In genomic region chr20:62726276-62726675, GRCh38 we compare ENCODE assay signal across 22 cellular contexts. TPM values are rescaled to one million over a fixed set of nuclear protein-coding genes. Genes with fewer than 3 reads are reported as not detected.
DNase-seq lines count a peak whose midpoint lies in the region; ATAC-seq and TF ChIP-seq lines count a peak whose summit lies in the region.
"Had no signal": no experiment of that assay in that cellular context is flagged by ENCODE, and none has a peak within 500 bp of the region (broad histone marks: within the 10 kb centered on the region; RNA-seq: fewer than 3 reads in every experiment).

No MANE protein-coding gene starts in this region.

- intact Hi-C loops in Right ventricle myocardium inferior (cut with DNase I), result no loop called here
- intact Hi-C loops in cardiac septum (cut with DNase I), result no loop called here
- intact Hi-C loops in lower lobe of right lung (cut with DNase I), result no loop called here
- intact Hi-C loops in transverse colon (cut with DNase I; ENCODE audit: low total_unique reads), result no loop called here

- H3K27me3 ChIP-seq in lower lobe of right lung (ENCODE audit: low read depth) (peaks cover 52% of the 10 kb centered on the region), transverse colon (peaks cover 37% of the 10 kb centered on the region)

- POLR2A ChIA-PET in RWPE1 (lab: Yijun Ruan, JAX; ENCODE audit: low non-redundant PET), result no interaction called here

- in situ Hi-C loops in transverse colon (cut with MboI; ENCODE audit: low pct_ligation_motif_present in 1 of 4, low pct_unique_long_range_greater_than_20kb in 1 of 4, low sequenced_read_pairs in 3 of 4), result no loop called here

- ATAC-seq in Right ventricle myocardium inferior, result no peak
- no peak for ATAC-seq in lower lobe of right lung
- ATAC-seq in GM18870 (IDR thresholded peaks at IDR 0.05; ENCODE audit: unreplicated experiment), result no peak

- TF ChIP-seq POLR2A in transverse colon (IDR thresholded peaks at IDR 0.05), result no peak

- H3K4me3 ChIP-seq in lower lobe of right lung (no peak overlapping the region), transverse colon (no peak overlapping the region)
- H3K4me3 ChIP-seq: GM23248, SK-N-MC had no signal

- TF ChIP-seq CTCF in RWPE1 (conservative IDR thresholded peaks at IDR 0.05; ENCODE audit: low read depth) (no peak), lower lobe of right lung (IDR thresholded peaks at IDR 0.05) (no peak), transverse colon (IDR thresholded peaks at IDR 0.05) (no peak)

- H3K27ac ChIP-seq in RWPE1 (peak overlapping the region; percentile 1; the same call in 1 of the 2 replicates), lower lobe of right lung (no peak overlapping the region), transverse colon (peak overlapping the region; percentile 67 to 89 (median 82))
- H3K27ac ChIP-seq: GM23248, SK-N-MC had no signal

- H3K36me3 ChIP-seq in lower lobe of right lung, result no peaks in the 10 kb centered on the region
- no peaks in the 10 kb centered on the region for H3K36me3 ChIP-seq in transverse colon

- CTCF ChIA-PET in RWPE1 (lab: Yijun Ruan, JAX), result interaction anchor here (1.5 kb wide), 1 partner anchor 18 kb away, joined by 8 read pairs; the partner anchor contains the start of gene NTSR1

- TF ChIP-seq EP300 in transverse colon (IDR thresholded peaks at IDR 0.05; ENCODE audit: low read depth), result no peak

- DNase-seq in Right ventricle myocardium inferior (ENCODE audit: missing footprints) (peak; percentile 43), cardiac septum (ENCODE audit: low spot score) (no peak), RWPE1 (ENCODE audit: low spot score) (no peak), lower lobe of right lung (peak; percentile 20), transverse colon (no peak), NCI-H524 (lab: John Stamatoyannopoulos, UW) (no peak)
- DNase-seq: EL, GF-D8, GM23248, HCEC 1CT, Kasumi-1, NCI-H1417, NCI-H1694 treated with DMSO at 0.1 percent for 48 hours, NCI-H2081 treated with DMSO at 0.1 percent for 48 hours, NCI-H2171 treated with DMSO at 0.1 percent for 48 hours, NCI-H446, NCI-H526 treated with DMSO at 0.1 percent for 48 hours, OCI-M1, SHP77 treated with DMSO at 0.1 percent for 48 hours, SW 1271 had no signal

- H3K4me1 ChIP-seq in lower lobe of right lung, result no peaks in the 10 kb centered on the region
- H3K4me1 ChIP-seq in transverse colon, result peaks cover 0 to 24% (median 4%) of the 10 kb centered on the region in 4 donors

- 62 to 81% methylated on average over 4 to 12 of the region's 12 CpGs for WGBS in transverse colon (ENCODE audit: low coverage in 1 of 2), 2 donors

- peaks cover 5% of the 10 kb centered on the region for H3K9me3 ChIP-seq in lower lobe of right lung
- H3K9me3 ChIP-seq in transverse colon, result no peaks in the 10 kb centered on the region

RNA-seq across cellular contexts. Expression of gene NTSR1, which starts 17.6 kb away (rescaled TPM):
- total RNA-seq in Right ventricle myocardium inferior, result not detected
- 0.08 TPM for total RNA-seq in cardiac septum
- not detected for total RNA-seq in lower lobe of right lung
- 10 to 100 TPM in 1 of 4 donors, 1 to 10 TPM in 3; 1.5 to 23.9 (median 4.7) TPM for total RNA-seq in transverse colon
- total RNA-seq: GM23248 had no signal

Comparison
In these comparisons a context has a peak if more than half of its experiments do, and no peak if none do; other contexts are left out.
1. DNase-seq: peak in Right ventricle myocardium inferior (single experiment) and lower lobe of right lung (single experiment); none in cardiac septum (single experiment), RWPE1 (single experiment), transverse colon (single experiment) and NCI-H524 (0 of 2).